Comparison of ENCODE assay signal across 35 cellular contexts in the genomic region with DNA sequence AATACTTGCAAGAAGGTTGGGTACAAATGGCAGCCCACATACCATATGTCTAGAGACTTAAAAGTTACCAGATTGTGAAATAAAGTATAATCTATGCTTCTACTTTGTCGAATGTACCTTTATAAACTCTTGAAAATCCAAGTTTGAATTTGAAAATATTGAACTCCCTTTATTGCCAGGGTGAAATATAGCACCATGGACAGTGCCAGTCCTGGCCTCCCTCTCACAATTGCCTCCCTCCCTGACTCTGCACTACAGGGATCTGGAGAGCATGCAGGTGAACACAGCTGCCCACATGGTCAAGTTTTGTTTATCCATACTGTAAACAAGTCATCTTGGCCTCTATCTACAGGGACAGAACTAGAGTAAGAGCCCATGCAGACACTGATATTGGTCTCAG.
DNase-seq lines count a peak whose midpoint lies in the region; ATAC-seq, FAIRE-seq and TF ChIP-seq lines count a peak whose summit lies in the region.
"Had no signal": no experiment of that assay in that cellular context is flagged by ENCODE, and none has a peak within 500 bp of the region (broad histone marks: within the 10 kb centered on the region; RNA-seq: fewer than 3 reads in every experiment).

No MANE protein-coding gene starts in this region.

- H3K4me3 Mint-ChIP-seq in nephron progenitor cell = no peak overlapping the region
- H3K4me3 Mint-ChIP-seq: activated B cell treated with CpG ODN at 0.5 μM for 24 hours; H9; IgD-negative memory B cell; natural killer cell; stimulated activated naive B cell treated with anti-CD40 and anti-IgM and Interleukin-4, amounts not matched to agents 10 μg/mL and 1 μg/mL and 100 μg/mL, for 72 hours had no signal

- TF ChIP-seq RAD21 in GM12878 (IDR thresholded peaks at IDR 0.05; ENCODE audit: insufficient read depth, low read depth, low read length) = no peak

- H3K4me2 ChIP-seq in GM12878 (ENCODE audit: control insufficient read depth, insufficient read depth) = no peak overlapping the region
- H3K4me2 ChIP-seq: BLaER1 had no signal

- POLR2A ChIA-PET in HEK293 (lab: Yijun Ruan, JAX) (no interaction called here), GM12878 (lab: Charles Lee) (no interaction called here)

- H3K27ac ChIP-seq in HEK293 (ENCODE audit: extremely low read depth, low read depth, low read length) = no peak overlapping the region
- H3K27ac ChIP-seq in GM12878 (ENCODE audit: control insufficient read depth, insufficient read depth) = no peak overlapping the region
- H3K27ac ChIP-seq: BLaER1, cardiac muscle cell, heart right ventricle, suprapubic skin, upper lobe of left lung had no signal

- BruUV-seq in GM12878 (replicated peaks; lab: Mats Ljungman, UMichigan) = no TSS peak

- SMC1A ChIA-PET in GM12878 (lab: Charles Lee; ENCODE audit: uncharacterized antibody, unreplicated experiment) = no interaction called here

- no peaks in the 10 kb centered on the region for H3K27me3 ChIP-seq in GM12878 (replicated peaks in 1 of 2; ENCODE audit: control insufficient read depth in 2 of 2, insufficient read depth in 2 of 2, low read length in 1 of 2)
- H3K27me3 ChIP-seq: BLaER1, cardiac muscle cell, heart right ventricle, suprapubic skin, upper lobe of left lung had no signal

- H3K9me3 Mint-ChIP-seq in nephron progenitor cell = no peaks in the 10 kb centered on the region
- H3K9me3 Mint-ChIP-seq: H9 had no signal

- H3K9ac ChIP-seq in GM12878 (ENCODE audit: control insufficient read depth, insufficient read depth, low read length) = no peak overlapping the region
- H3K9ac ChIP-seq: BLaER1 had no signal

- no peaks in the 10 kb centered on the region for H4K20me1 ChIP-seq in GM12878 (ENCODE audit: control insufficient read depth, insufficient read depth)
- H4K20me1 ChIP-seq: BLaER1 had no signal

- H3K9me3 ChIP-seq in HEK293 (ENCODE audit: control insufficient read depth, insufficient read depth, low read depth, low read length) (no peaks in the 10 kb centered on the region), GM12878 (replicated peaks; ENCODE audit: control insufficient read depth, insufficient read depth, low read length) (no peaks in the 10 kb centered on the region)
- H3K9me3 ChIP-seq: BLaER1, mucosa of descending colon, suprapubic skin, upper lobe of left lung had no signal

- in situ Hi-C loops in GM12878 (cut with MboI) = no loop called here

- peak; percentile 16 for DNase-seq in OCI-M1 (lab: John Stamatoyannopoulos, UW)
- no peak for DNase-seq in GM12878 (ENCODE audit: low read depth, low spot score)
- DNase-seq in nephron progenitor cell = peak; percentile 38
- DNase-seq in activated CD4-positive, alpha-beta T cell treated with anti-CD3 and anti-CD28 coated beads for 4 hours = no peak
- DNase-seq: activated B cell treated with CpG ODN at 0.5 μM for 24 hours; activated CD4-positive, alpha-beta T cell treated with anti-CD3 and anti-CD28 coated beads, Interleukin-2, amount 50 U/mL, for 1 hour; activated effector memory CD4-positive, alpha-beta T cell treated with Interleukin-2 at 50 U/mL for 16 hours; activated T-cell treated with anti-CD3 and anti-CD28 coated beads, Interleukin-2, amount 50 U/mL, for 1 hour; cortex of kidney; DMS 273 treated with DMSO at 0.1 percent for 48 hours; H9; heart right ventricle; kidney glomerular epithelial cell; mucosa of descending colon; natural killer cell; NCI-H1105; NCI-H1930; NCI-H526; SHP77 treated with DMSO at 0.1 percent for 48 hours; stimulated activated naive B cell treated with anti-CD40 and anti-IgM and Interleukin-4, amounts not matched to agents 10 μg/mL and 1 μg/mL and 100 μg/mL, for 72 hours; SW 1271; T1000; upper lobe of left lung had no signal

- RAD21 ChIA-PET in GM12878 (lab: Charles Lee; ENCODE audit: unreplicated experiment) = no interaction called here

- H3K4me1 ChIP-seq in HEK293 (ENCODE audit: control insufficient read depth, insufficient read depth, low read length) = no peaks in the 10 kb centered on the region
- H3K4me1 ChIP-seq in GM12878 (ENCODE audit: control insufficient read depth, insufficient read depth, low read length) = no peaks in the 10 kb centered on the region
- H3K4me1 ChIP-seq: BLaER1, heart right ventricle, suprapubic skin, upper lobe of left lung had no signal

- H3K36me3 Mint-ChIP-seq in nephron progenitor cell (ENCODE audit: low read depth) = no peaks in the 10 kb centered on the region
- H3K36me3 Mint-ChIP-seq: IgD-negative memory B cell; natural killer cell; stimulated activated naive B cell treated with anti-CD40 and anti-IgM and Interleukin-4, amounts not matched to agents 10 μg/mL and 1 μg/mL and 100 μg/mL, for 72 hours had no signal

- TF ChIP-seq POLR2A in GM12878 (IDR thresholded peaks at IDR 0.05; ENCODE audit: low read depth, low read length) = no peak

- no peaks in the 10 kb centered on the region for H3K27me3 Mint-ChIP-seq in nephron progenitor cell (ENCODE audit: low read depth, poor library complexity)
- H3K27me3 Mint-ChIP-seq: activated B cell treated with CpG ODN at 0.5 μM for 24 hours; IgD-negative memory B cell; stimulated activated naive B cell treated with anti-CD40 and anti-IgM and Interleukin-4, amounts not matched to agents 10 μg/mL and 1 μg/mL and 100 μg/mL, for 72 hours had no signal

- H2AFZ ChIP-seq in GM12878 (ENCODE audit: control insufficient read depth, low read depth, low read length) = no peak overlapping the region

- CTCF ChIA-PET in HEK293 (lab: Yijun Ruan, JAX) (no interaction called here), GM12878 (lab: Yijun Ruan, JAX) (no interaction called here)

- FAIRE-seq in GM12878 (lab: Jason Lieb, UNC) = no peak

- no peak for ATAC-seq in GM12878
- ATAC-seq in HG02623 (IDR thresholded peaks at IDR 0.05; ENCODE audit: unreplicated experiment) = no peak
- no peak for ATAC-seq in HG02885 (IDR thresholded peaks at IDR 0.05; ENCODE audit: poor library complexity, unreplicated experiment)
- no peak for ATAC-seq in HG03039 (IDR thresholded peaks at IDR 0.05; ENCODE audit: unreplicated experiment)
- ATAC-seq: activated naive CD4-positive, alpha-beta T cell treated with anti-CD3 and anti-CD28 coated beads, Interleukin-2, amount 50 U/mL, for 72 hours; esophagus mucosa; heart right ventricle; mucosa of descending colon; natural killer cell; Panc1 had no signal

- H3K36me3 ChIP-seq in HEK293 (ENCODE audit: control insufficient read depth in 2 of 2, insufficient read depth in 1 of 2, low read length in 2 of 2) = no peaks in the 10 kb centered on the region
- H3K36me3 ChIP-seq in GM12878 (ENCODE audit: control insufficient read depth in 2 of 2, insufficient read depth in 2 of 2, low read length in 1 of 2) = no peaks in the 10 kb centered on the region
- H3K36me3 ChIP-seq: BLaER1, cardiac muscle cell, heart right ventricle, suprapubic skin, upper lobe of left lung had no signal

- no peaks in the 10 kb centered on the region for H3K79me2 ChIP-seq in GM12878 (ENCODE audit: control insufficient read depth, insufficient read depth, low read length)

- no peak for TF ChIP-seq EP300 in GM12878 (IDR thresholded peaks at IDR 0.05; ENCODE audit: borderline replicate concordance in 1 of 2, control insufficient read depth in 1 of 2, low read depth in 2 of 2, low read length in 2 of 2)

- no peaks in the 10 kb centered on the region for H3K4me1 Mint-ChIP-seq in nephron progenitor cell
- H3K4me1 Mint-ChIP-seq: activated B cell treated with CpG ODN at 0.5 μM for 24 hours; IgD-negative memory B cell; natural killer cell; stimulated activated naive B cell treated with anti-CD40 and anti-IgM and Interleukin-4, amounts not matched to agents 10 μg/mL and 1 μg/mL and 100 μg/mL, for 72 hours had no signal

- intact Hi-C loops in GM12878 (cut with micrococcal nuclease; ENCODE audit: unreplicated experiment) = no loop called here

- no peak overlapping the region for H3K27ac Mint-ChIP-seq in nephron progenitor cell
- H3K27ac Mint-ChIP-seq: activated B cell treated with CpG ODN at 0.5 μM for 24 hours; activated naive CD4-positive, alpha-beta T cell treated with anti-CD3 and anti-CD28 coated beads, Interleukin-2, amount 50 U/mL, for 72 hours; H9; IgD-negative memory B cell; natural killer cell; stimulated activated naive B cell treated with anti-CD40 and anti-IgM and Interleukin-4, amounts not matched to agents 10 μg/mL and 1 μg/mL and 100 μg/mL, for 72 hours had no signal

- TF ChIP-seq CTCF in HEK293 (tag by site-specific recombination; IDR thresholded peaks at IDR 0.05) = no peak
- no peak for TF ChIP-seq CTCF in GM12878 (IDR thresholded peaks at IDR 0.05 in 2 of 3, conservative IDR thresholded peaks at IDR 0.05 in 1 of 3; ENCODE audit: control insufficient read depth in 2 of 3, extremely low read depth in 1 of 3, insufficient read depth in 1 of 3, low read depth in 3 of 3, low read length in 3 of 3)
- TF ChIP-seq CTCF in nephron progenitor cell (IDR thresholded peaks at IDR 0.05) = no peak

- H3K4me3 ChIP-seq in HEK293 (ENCODE audit: low read depth, low read length) (no peak overlapping the region), GM12878 (no peak overlapping the region)
- H3K4me3 ChIP-seq: BLaER1, cardiac muscle cell, heart right ventricle, lung, mucosa of descending colon, suprapubic skin, upper lobe of left lung had no signal

- 0% methylated on average over 1 of the region's 1 CpG for WGBS in GM12878 (ENCODE audit: insufficient coverage, insufficient replicate concordance, low lambda C conversion rate, missing lambda C conversion rate)

TF ChIP-seq in GM12878, 131 proteins besides CTCF, POLR2A, EP300 and RAD21 (continues in another document):
- TF ChIP-seq JUNB (IDR thresholded peaks at IDR 0.05) (no peak), SP1 (IDR thresholded peaks at IDR 0.05; ENCODE audit: low read depth, low read length) (no peak)

Comparison
In these comparisons a context has a peak if more than half of its experiments do, and no peak if none do; other contexts are left out.
1. DNase-seq: peak in OCI-M1 (single experiment) and nephron progenitor cell (single experiment); none in GM12878 (single experiment) and activated CD4-positive, alpha-beta T cell treated with anti-CD3 and anti-CD28 coated beads for 4 hours (0 of 2).
2. Of the 9 proteins assayed by ChIP-seq in both HEK293 and GM12878: peak only in HEK293: none; only in GM12878: none; in both: REST; in neither: 8.